ENCODE assay signal across 11 cellular contexts in the genomic region with DNA sequence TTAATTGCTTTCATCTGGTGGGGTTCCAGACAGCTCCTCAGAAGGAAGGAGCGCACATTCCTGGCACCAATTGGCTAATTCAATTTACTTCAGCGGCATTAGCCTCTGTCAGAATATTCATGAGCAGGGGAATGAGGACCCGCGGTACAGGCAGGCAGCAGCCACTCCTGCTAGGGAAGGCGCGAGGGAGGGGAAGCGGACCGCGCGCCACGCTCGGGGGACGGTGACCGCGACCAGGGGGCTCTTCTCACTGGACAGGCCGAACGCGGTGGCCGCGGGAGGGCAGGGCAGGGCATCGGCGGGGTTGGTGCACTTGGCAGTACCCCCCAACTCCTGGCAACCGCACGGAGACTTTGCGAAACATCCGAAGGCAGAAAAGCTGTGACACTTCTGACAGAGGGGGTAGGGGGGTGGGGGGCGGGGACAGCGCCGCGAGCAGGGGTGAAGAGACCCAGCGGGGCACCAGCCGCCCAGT. TPM values are rescaled to one million over a fixed set of nuclear protein-coding genes. Genes with fewer than 3 reads are reported as not detected.
DNase-seq lines count a peak whose midpoint lies in the region; ATAC-seq and TF ChIP-seq lines count a peak whose summit lies in the region.
"Had no signal": no experiment of that assay in that cellular context is flagged by ENCODE, and none has a peak within 500 bp of the region (broad histone marks: within the 10 kb centered on the region; RNA-seq: fewer than 3 reads in every experiment).

TSS of gene CDH20 (plus strand) at position 160 of the 475 bp plus-strand sequence.

- H3K9me3 Mint-ChIP-seq in activated T-helper 17 cell treated with anti-CD3 and anti-CD28 coated beads, Interleukin-2, amount 50 U/mL, for 72 hours: no peaks in the 10 kb centered on the region

- H3K4me3 Mint-ChIP-seq in activated T-helper 17 cell treated with anti-CD3 and anti-CD28 coated beads, Interleukin-2, amount 50 U/mL, for 72 hours: no peak within 1 kb of the TSS
- H3K4me3 Mint-ChIP-seq: CD4-positive, CD25-positive, alpha-beta regulatory T cell had no signal

- no peak within 1 kb of the TSS for H2AFZ ChIP-seq in neural cell (ENCODE audit: low read depth, low read length)

- peak; percentile 39 for DNase-seq in Right ventricle myocardium superior
- no peak for DNase-seq in left ventricle myocardium superior
- no peak for DNase-seq in fibroblast of the aortic adventitia (ENCODE audit: low read depth)
- no peak for DNase-seq in cerebellar nuclear complex (lab: John Stamatoyannopoulos, UW)
- DNase-seq: CD4-positive, CD25-positive, alpha-beta regulatory T cell; stimulated activated CD4-positive, alpha-beta T cell treated with anti-CD3 and anti-CD28 coated beads, Interleukin-12 subunit alpha, Interleukin-12 subunit beta, amount 100 ng/mL, for 4 hours had no signal

- TF ChIP-seq EP300 in neural cell (conservative IDR thresholded peaks at IDR 0.05; ENCODE audit: poor library complexity, severe bottlenecking): no peak

- H3K27me3 Mint-ChIP-seq in activated T-helper 17 cell treated with anti-CD3 and anti-CD28 coated beads, Interleukin-2, amount 50 U/mL, for 72 hours: peaks cover 23% of the 10 kb centered on the region

- no peak within 1 kb of the TSS for H3K27ac Mint-ChIP-seq in activated T-helper 17 cell treated with anti-CD3 and anti-CD28 coated beads, Interleukin-2, amount 50 U/mL, for 72 hours
- H3K27ac Mint-ChIP-seq: CD4-positive, CD25-positive, alpha-beta regulatory T cell had no signal

- H3F3A ChIP-seq in neural cell (ENCODE audit: insufficient read depth, low read length, poor library complexity, severe bottlenecking): no peaks in the 10 kb centered on the region

- H3K9me2 ChIP-seq in neural cell (ENCODE audit: insufficient read depth, low read length): no peaks in the 10 kb centered on the region

- H3K4me3 ChIP-seq in fibroblast of the aortic adventitia (ENCODE audit: low read depth, low read length): peak within 1 kb of the TSS; percentile 66
- H3K4me3 ChIP-seq in neural cell (ENCODE audit: low read length): peak within 1 kb of the TSS; percentile 78

- ATAC-seq in Right ventricle myocardium superior (ENCODE audit: poor library complexity) (no peak), left ventricle myocardium superior (no peak), HG03095 (IDR thresholded peaks at IDR 0.05; ENCODE audit: unreplicated experiment) (no peak), GM18511 (IDR thresholded peaks at IDR 0.05; ENCODE audit: unreplicated experiment) (no peak)
- no peak for ATAC-seq in activated T-helper 17 cell treated with anti-CD3 and anti-CD28 coated beads, Interleukin-2, amount 50 U/mL, for 72 hours (replicated peaks)

- peaks cover 41% of the 10 kb centered on the region for H3K27me3 ChIP-seq in neural cell (ENCODE audit: insufficient read depth, low read depth, low read length)

- H3K4me1 Mint-ChIP-seq in activated T-helper 17 cell treated with anti-CD3 and anti-CD28 coated beads, Interleukin-2, amount 50 U/mL, for 72 hours: no peaks in the 10 kb centered on the region
- H3K4me1 Mint-ChIP-seq: CD4-positive, CD25-positive, alpha-beta regulatory T cell had no signal

- H3K9me3 ChIP-seq in neural cell (ENCODE audit: low read length): no peaks in the 10 kb centered on the region

- peak within 1 kb of the TSS; percentile 47 for H3K9ac ChIP-seq in neural cell (ENCODE audit: low read length)

- peak within 1 kb of the TSS; percentile 63 for H3K4me2 ChIP-seq in neural cell (ENCODE audit: low read length)

- H3K27ac ChIP-seq in neural cell (ENCODE audit: low read length): no peak within 1 kb of the TSS

- H3K79me2 ChIP-seq in neural cell (replicated peaks; ENCODE audit: insufficient read depth, low read length): no peaks in the 10 kb centered on the region

- no peaks in the 10 kb centered on the region for H3K36me3 Mint-ChIP-seq in activated T-helper 17 cell treated with anti-CD3 and anti-CD28 coated beads, Interleukin-2, amount 50 U/mL, for 72 hours (ENCODE audit: low read depth)
- H3K36me3 Mint-ChIP-seq: CD4-positive, CD25-positive, alpha-beta regulatory T cell had no signal

- intact Hi-C loops in Right ventricle myocardium superior (cut with DNase I): no loop called here
- intact Hi-C loops in left ventricle myocardium superior (cut with micrococcal nuclease): no loop called here

- no peaks in the 10 kb centered on the region for H3K36me3 ChIP-seq in neural cell (ENCODE audit: insufficient read depth, low read length)

- TF ChIP-seq CTCF in fibroblast of the aortic adventitia (IDR thresholded peaks at IDR 0.05; ENCODE audit: insufficient read depth, low read length) (no peak), neural cell (IDR thresholded peaks at IDR 0.05; ENCODE audit: poor library complexity, severe bottlenecking) (no peak)

- TF ChIP-seq RAD21 in neural cell (conservative IDR thresholded peaks at IDR 0.05): no peak

- H4K20me1 ChIP-seq in neural cell (ENCODE audit: insufficient read depth): no peaks in the 10 kb centered on the region

TF ChIP-seq in neural cell, 6 proteins besides CTCF, POLR2A, EP300 and RAD21:
- no peak for TF ChIP-seq EZH2 (IDR thresholded peaks at IDR 0.05; ENCODE audit: borderline replicate concordance, insufficient read depth, low read length, poor library complexity, severe bottlenecking)
- TF ChIP-seq POLR2AphosphoS5 (IDR thresholded peaks at IDR 0.05): no peak
- no peak for TF ChIP-seq TAF1 (IDR thresholded peaks at IDR 0.05; ENCODE audit: low read depth)
- TF ChIP-seq, protein P1, sequence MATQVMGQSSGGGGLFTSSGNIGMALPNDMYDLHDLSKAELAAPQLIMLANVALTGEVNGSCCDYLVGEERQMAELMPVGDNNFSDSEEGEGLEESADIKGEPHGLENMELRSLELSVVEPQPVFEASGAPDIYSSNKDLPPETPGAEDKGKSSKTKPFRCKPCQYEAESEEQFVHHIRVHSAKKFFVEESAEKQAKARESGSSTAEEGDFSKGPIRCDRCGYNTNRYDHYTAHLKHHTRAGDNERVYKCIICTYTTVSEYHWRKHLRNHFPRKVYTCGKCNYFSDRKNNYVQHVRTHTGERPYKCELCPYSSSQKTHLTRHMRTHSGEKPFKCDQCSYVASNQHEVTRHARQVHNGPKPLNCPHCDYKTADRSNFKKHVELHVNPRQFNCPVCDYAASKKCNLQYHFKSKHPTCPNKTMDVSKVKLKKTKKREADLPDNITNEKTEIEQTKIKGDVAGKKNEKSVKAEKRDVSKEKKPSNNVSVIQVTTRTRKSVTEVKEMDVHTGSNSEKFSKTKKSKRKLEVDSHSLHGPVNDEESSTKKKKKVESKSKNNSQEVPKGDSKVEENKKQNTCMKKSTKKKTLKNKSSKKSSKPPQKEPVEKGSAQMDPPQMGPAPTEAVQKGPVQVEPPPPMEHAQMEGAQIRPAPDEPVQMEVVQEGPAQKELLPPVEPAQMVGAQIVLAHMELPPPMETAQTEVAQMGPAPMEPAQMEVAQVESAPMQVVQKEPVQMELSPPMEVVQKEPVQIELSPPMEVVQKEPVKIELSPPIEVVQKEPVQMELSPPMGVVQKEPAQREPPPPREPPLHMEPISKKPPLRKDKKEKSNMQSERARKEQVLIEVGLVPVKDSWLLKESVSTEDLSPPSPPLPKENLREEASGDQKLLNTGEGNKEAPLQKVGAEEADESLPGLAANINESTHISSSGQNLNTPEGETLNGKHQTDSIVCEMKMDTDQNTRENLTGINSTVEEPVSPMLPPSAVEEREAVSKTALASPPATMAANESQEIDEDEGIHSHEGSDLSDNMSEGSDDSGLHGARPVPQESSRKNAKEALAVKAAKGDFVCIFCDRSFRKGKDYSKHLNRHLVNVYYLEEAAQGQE (IDR thresholded peaks at IDR 0.05; ENCODE audit: borderline replicate concordance): no peak
- TF ChIP-seq SMC3 (conservative IDR thresholded peaks at IDR 0.05; ENCODE audit: poor library complexity): no peak
- no peak for TF ChIP-seq MXI1 (conservative IDR thresholded peaks at IDR 0.05; ENCODE audit: poor library complexity, severe bottlenecking)

RNA-seq across cellular contexts. Expression of gene CDH20, which starts in this region (rescaled TPM):
- total RNA-seq in Right ventricle myocardium superior (0.05 TPM), left ventricle myocardium superior (not detected), fibroblast of the aortic adventitia (ENCODE audit: low replicate concordance) (0.09 TPM in 1 of 2 replicates, not detected in the other)
- 0.78 and 1.7 TPM in 2 replicates for polyA plus RNA-seq in neural cell
- polyA minus RNA-seq in neural cell: 2.9 and 3.0 TPM in 2 replicates
- total RNA-seq in activated T-helper 17 cell treated with anti-CD3 and anti-CD28 coated beads, Interleukin-2, amount 50 U/mL, for 72 hours: under 1 TPM in 1 of 2 donors, not detected in 1; 0.40 TPM
- total RNA-seq: RPMI7951 had no signal

Comparison
In these comparisons a context has a peak if more than half of its experiments do, and no peak if none do; other contexts are left out.
1. Peak in DNase-seq in Right ventricle myocardium superior; RNA of the gene not detected or under 1 TPM.